In genomic region chr9:72858089-72858912, GRCh38 we compare ENCODE assay signal across 9 cellular contexts.
DNase-seq lines count a peak whose midpoint lies in the region; ATAC-seq and TF ChIP-seq lines count a peak whose summit lies in the region.
"Had no signal": no experiment of that assay in that cellular context is flagged by ENCODE, and none has a peak within 500 bp of the region (broad histone marks: within the 10 kb centered on the region; RNA-seq: fewer than 3 reads in every experiment).

No MANE protein-coding gene starts in this region.

- 20% methylated on average over 5 of the region's 5 CpGs for WGBS in liver

- H3K27me3 ChIP-seq in liver (ENCODE audit: control insufficient read depth in 4 of 4, insufficient read depth in 4 of 4, low read length in 3 of 4) (no peaks in the 10 kb centered on the region), upper lobe of right lung (no peaks in the 10 kb centered on the region)
- no peaks in the 10 kb centered on the region for H3K27me3 ChIP-seq in CD8-positive, alpha-beta T cell (ENCODE audit: insufficient read depth, low read length)

- TF ChIP-seq CTCF in choroid plexus epithelial cell (conservative IDR thresholded peaks at IDR 0.05; ENCODE audit: low read depth, low read length), result no peak
- no peak for TF ChIP-seq CTCF in liver (IDR thresholded peaks at IDR 0.05; ENCODE audit: low read depth, low read length, missing input control)
- TF ChIP-seq CTCF in upper lobe of right lung (IDR thresholded peaks at IDR 0.05), result no peak
- no peak for TF ChIP-seq CTCF in GM20000 (IDR thresholded peaks at IDR 0.05; ENCODE audit: extremely low read depth, missing control alignments)
- TF ChIP-seq CTCF in CD8-positive, alpha-beta T cell (IDR thresholded peaks at IDR 0.05), result no peak

- H3K4me1 Mint-ChIP-seq in CD8-positive, alpha-beta T cell (ENCODE audit: low read depth), result no peaks in the 10 kb centered on the region
- H3K4me1 Mint-ChIP-seq: activated CD4-positive, alpha-beta T cell treated with anti-CD3 and anti-CD28 coated beads, Interleukin-2, amount 10 ng/mL, durations not matched to agents 24 days and 14 days had no signal

- H3K4me3 ChIP-seq in choroid plexus epithelial cell (ENCODE audit: low read depth, low read length) (no peak overlapping the region), liver (ENCODE audit: low read depth in 1 of 3, low read length in 3 of 3) (no peak overlapping the region), upper lobe of right lung (no peak overlapping the region)
- no peak overlapping the region for H3K4me3 ChIP-seq in CD8-positive, alpha-beta T cell (ENCODE audit: low read depth, low read length)

- peak; percentile 51 for DNase-seq in LHCN-M2 (ENCODE audit: low read depth)
- DNase-seq in choroid plexus epithelial cell (ENCODE audit: low read depth), result peak; percentile 12
- DNase-seq in upper lobe of right lung, result no peak
- DNase-seq in cerebellum (ENCODE audit: low spot score), result no peak
- DNase-seq in GM20000 (ENCODE audit: low spot score), result no peak
- DNase-seq in CD8-positive, alpha-beta T cell, result no peak
- DNase-seq: activated CD4-positive, alpha-beta T cell treated with anti-CD3 and anti-CD28 coated beads, Interleukin-2, amount 10 ng/mL, durations not matched to agents 24 days and 14 days; NCI-H1105 had no signal

- H3K9ac ChIP-seq in liver (ENCODE audit: low read depth in 1 of 2, low read length in 2 of 2), result peak overlapping the region in 1 of 2 donors; percentile 87

- H3K36me3 Mint-ChIP-seq in CD8-positive, alpha-beta T cell, result no peaks in the 10 kb centered on the region

- POLR2A ChIA-PET in CD8-positive, alpha-beta T cell (lab: Charles Lee), result no interaction called here

- no peak overlapping the region for H3K27ac Mint-ChIP-seq in CD8-positive, alpha-beta T cell
- H3K27ac Mint-ChIP-seq: activated CD4-positive, alpha-beta T cell treated with anti-CD3 and anti-CD28 coated beads, Interleukin-2, amount 10 ng/mL, durations not matched to agents 24 days and 14 days had no signal

- H3K9me3 ChIP-seq in liver (ENCODE audit: control insufficient read depth in 4 of 4, low read length in 3 of 4) (no peaks in the 10 kb centered on the region), upper lobe of right lung (no peaks in the 10 kb centered on the region)
- no peaks in the 10 kb centered on the region for H3K9me3 ChIP-seq in CD8-positive, alpha-beta T cell (ENCODE audit: low read length)

- H3K9me3 Mint-ChIP-seq in CD8-positive, alpha-beta T cell, result no peaks in the 10 kb centered on the region
- H3K9me3 Mint-ChIP-seq: activated CD4-positive, alpha-beta T cell treated with anti-CD3 and anti-CD28 coated beads, Interleukin-2, amount 10 ng/mL, durations not matched to agents 24 days and 14 days had no signal

- intact Hi-C loops in upper lobe of right lung (cut with DNase I), result loop anchor here (5.0 to 10.0 kb wide), 2 partner anchors 226 to 329 kb away; no protein-coding TSS in a partner anchor
- intact Hi-C loops in CD8-positive, alpha-beta T cell (cut with DNase I, micrococcal nuclease), result loop anchor here in 1 of 2 experiments (10.0 kb wide), 1 partner anchor 326 kb away; no protein-coding TSS in a partner anchor

- no peak overlapping the region for H3K4me3 Mint-ChIP-seq in CD8-positive, alpha-beta T cell
- H3K4me3 Mint-ChIP-seq: activated CD4-positive, alpha-beta T cell treated with anti-CD3 and anti-CD28 coated beads, Interleukin-2, amount 10 ng/mL, durations not matched to agents 24 days and 14 days had no signal

- H3K36me3 ChIP-seq in liver (ENCODE audit: control insufficient read depth in 4 of 4, insufficient read depth in 3 of 4, low read depth in 1 of 4, low read length in 3 of 4) (no peaks in the 10 kb centered on the region), upper lobe of right lung (no peaks in the 10 kb centered on the region)
- no peaks in the 10 kb centered on the region for H3K36me3 ChIP-seq in CD8-positive, alpha-beta T cell (ENCODE audit: insufficient read depth, low read length)

- CTCF ChIA-PET in CD8-positive, alpha-beta T cell (lab: Charles Lee), result interaction anchor here (1.2 kb wide), 1 partner anchor 32 kb away, joined by 4 read pairs; no protein-coding TSS in a partner anchor

- H3K27ac ChIP-seq in liver (ENCODE audit: low read depth in 1 of 2, low read length in 2 of 2) (peak overlapping the region; percentile 90 to 91), upper lobe of right lung (no peak overlapping the region)
- no peak overlapping the region for H3K27ac ChIP-seq in CD8-positive, alpha-beta T cell (ENCODE audit: low read depth, low read length)

- H3K4me1 ChIP-seq in liver (ENCODE audit: control insufficient read depth in 4 of 4, insufficient read depth in 4 of 4, low read length in 3 of 4), result peaks cover 4 to 16% (median 14%) of the 10 kb centered on the region in 4 donors
- H3K4me1 ChIP-seq in upper lobe of right lung, result peaks cover 9% of the 10 kb centered on the region
- H3K4me1 ChIP-seq in CD8-positive, alpha-beta T cell (ENCODE audit: insufficient read depth, low read length), result no peaks in the 10 kb centered on the region

- H3K27me3 Mint-ChIP-seq in CD8-positive, alpha-beta T cell (ENCODE audit: low read depth), result no peaks in the 10 kb centered on the region
- H3K27me3 Mint-ChIP-seq: activated CD4-positive, alpha-beta T cell treated with anti-CD3 and anti-CD28 coated beads, Interleukin-2, amount 10 ng/mL, durations not matched to agents 24 days and 14 days had no signal

- peak; percentile 46 for ATAC-seq in upper lobe of right lung
- no peak for ATAC-seq in CD8-positive, alpha-beta T cell

- TF ChIP-seq RAD21 in liver (IDR thresholded peaks at IDR 0.05), result peak; percentile 33 to 47

TF ChIP-seq in liver, 16 proteins besides CTCF, POLR2A, EP300 and RAD21:
- TF ChIP-seq HNF4G (IDR thresholded peaks at IDR 0.05), result peak; percentile 83
- TF ChIP-seq REST (IDR thresholded peaks at IDR 0.05), result peak; percentile 68
- TF ChIP-seq SP1 (IDR thresholded peaks at IDR 0.05), result peak; percentile 92
- peak; percentile 80 to 86 for TF ChIP-seq JUND (IDR thresholded peaks at IDR 0.05)
- peak; percentile 92 for TF ChIP-seq YY1 (IDR thresholded peaks at IDR 0.05)
- no peak for TF ChIP-seq TAF1 (conservative IDR thresholded peaks at IDR 0.05)
- TF ChIP-seq NR2F2 (IDR thresholded peaks at IDR 0.05), result peak; percentile 86
- TF ChIP-seq FOXA2 (IDR thresholded peaks at IDR 0.05), result peak; percentile 83
- TF ChIP-seq RXRA (IDR thresholded peaks at IDR 0.05), result peak; percentile 98 to 99
- TF ChIP-seq ATF3 (IDR thresholded peaks at IDR 0.05), result peak; percentile 63
- peak; percentile 90 to 94 for TF ChIP-seq HNF4A (conservative IDR thresholded peaks at IDR 0.05)
- TF ChIP-seq EGR1 (IDR thresholded peaks at IDR 0.05; ENCODE audit: low read depth in 2 of 2), result peak in 1 of 2 donors; percentile 46
- TF ChIP-seq ZBTB33 (IDR thresholded peaks at IDR 0.05), result peak; percentile 60
- TF ChIP-seq MAX (IDR thresholded peaks at IDR 0.05), result peak; percentile 98
- TF ChIP-seq GABPA (IDR thresholded peaks at IDR 0.05 in 1 of 2, conservative IDR thresholded peaks at IDR 0.05 in 1 of 2), result no peak
- peak; percentile 84 for TF ChIP-seq FOXA1 (IDR thresholded peaks at IDR 0.05)

Comparison
In these comparisons a context has a peak if more than half of its experiments do, and no peak if none do; other contexts are left out.
1. DNase-seq: peak in LHCN-M2 (single experiment) and choroid plexus epithelial cell (single experiment); none in upper lobe of right lung (single experiment), cerebellum (single experiment), GM20000 (single experiment) and CD8-positive, alpha-beta T cell (0 of 7).
2. H3K27ac ChIP-seq: peak in liver (2 of 2); none in upper lobe of right lung (single experiment) and CD8-positive, alpha-beta T cell (single experiment).